8 cellular contexts compared by ENCODE assay signal in genomic region chr12:21438643-21439042, GRCh38. TPM values are rescaled to one million over a fixed set of nuclear protein-coding genes. Genes with fewer than 3 reads are reported as not detected.
DNase-seq lines count a peak whose midpoint lies in the region; ATAC-seq and TF ChIP-seq lines count a peak whose summit lies in the region.

No MANE protein-coding gene starts in this region.

- H3K4me3 ChIP-seq in SU-DHL-6 (ENCODE audit: insufficient read depth, low read length, poor library complexity, severe bottlenecking) (peak overlapping the region; percentile 76), fibroblast of villous mesenchyme (ENCODE audit: low read depth, low read length) (peak overlapping the region; percentile 89), spleen (peak overlapping the region in 7 of 8 donors; percentile 60 to 78 (median 72))

- H3K4me2 ChIP-seq in SU-DHL-6 (ENCODE audit: low read depth, low read length, poor library complexity, severe bottlenecking), result peak overlapping the region; percentile 68

- H2AFZ ChIP-seq in SU-DHL-6 (ENCODE audit: low read depth, low read length, severe bottlenecking), result peak overlapping the region; percentile 55

- no peak for TF ChIP-seq POLR2A in spleen (IDR thresholded peaks at IDR 0.05)

- TF ChIP-seq CTCF in SU-DHL-6 (IDR thresholded peaks at IDR 0.05; ENCODE audit: insufficient read depth, low read length, poor library complexity, severe bottlenecking) (no peak), fibroblast of villous mesenchyme (IDR thresholded peaks at IDR 0.05; ENCODE audit: insufficient read depth, low read depth, low read length) (no peak), spleen (IDR thresholded peaks at IDR 0.05 in 8 of 11, conservative IDR thresholded peaks at IDR 0.05 in 3 of 11) (no peak)

- intact Hi-C loops in spleen (cut with DNase I; ENCODE audit: low total_unique reads), result loop anchor here (10.0 kb wide), 1 partner anchor 56 kb away; no protein-coding TSS in a partner anchor

- DNase-seq in NCI-H748 (lab: John Stamatoyannopoulos, UW; ENCODE audit: unreplicated experiment), result peak; percentile 14
- DNase-seq in NCI-H748 treated with DMSO at 0.1 percent for 48 hours (lab: John Stamatoyannopoulos, UW), result no peak
- no peak for DNase-seq in fibroblast of villous mesenchyme (ENCODE audit: low read depth)
- DNase-seq in spleen, result no peak
- DNase-seq in T1000 (lab: John Stamatoyannopoulos, UW), result no peak

- H3K27me3 ChIP-seq in SU-DHL-6 (ENCODE audit: low read length) (no peaks in the 10 kb centered on the region), spleen (replicated peaks in 1 of 7) (no peaks in the 10 kb centered on the region)

- WGBS in spleen, 5 donors, result 87 to 93% (median 89%) methylated on average over 5 of the region's 5 CpGs

- H3K27ac ChIP-seq in SU-DHL-6 (ENCODE audit: low read depth, low read length) (peak overlapping the region; percentile 65; the same call in 1 of the 2 replicates), spleen (peak overlapping the region in 5 of 8 donors; percentile 84 to 92 (median 90))

- no peaks in the 10 kb centered on the region for H3K9me3 ChIP-seq in SU-DHL-6 (ENCODE audit: insufficient read depth, low read length)
- H3K9me3 ChIP-seq in spleen, result no peaks in the 10 kb centered on the region

- no peak for ATAC-seq in GM21526 (IDR thresholded peaks at IDR 0.05; ENCODE audit: low FRiP score, unreplicated experiment)
- ATAC-seq in GM21367 (IDR thresholded peaks at IDR 0.05; ENCODE audit: unreplicated experiment), result no peak

- peaks cover 16% of the 10 kb centered on the region for H3K79me2 ChIP-seq in SU-DHL-6 (ENCODE audit: insufficient read depth, low read length)

- peaks cover 0 to 47% (median 30%) of the 10 kb centered on the region in 6 donors for H3K4me1 ChIP-seq in spleen

- peaks cover 16% of the 10 kb centered on the region for H3F3A ChIP-seq in SU-DHL-6 (ENCODE audit: insufficient read depth)

- H3K36me3 ChIP-seq in SU-DHL-6 (ENCODE audit: low read length) (peaks cover 2% of the 10 kb centered on the region; the same call in 1 of the 2 replicates), spleen (peaks cover 0 to 37% (median 15%) of the 10 kb centered on the region in 6 donors)

- no peaks in the 10 kb centered on the region for H4K20me1 ChIP-seq in SU-DHL-6 (ENCODE audit: low read depth, low read length)

- H3K9ac ChIP-seq in SU-DHL-6 (ENCODE audit: low read length), result peak overlapping the region; percentile 77

- no peaks in the 10 kb centered on the region for H3K9me2 ChIP-seq in SU-DHL-6 (replicated peaks; ENCODE audit: insufficient read depth, low read length)

RNA-seq across cellular contexts. Expression of gene PYROXD1, which starts 1.2 kb away (rescaled TPM):
- total RNA-seq in fibroblast of villous mesenchyme (9.5 and 11.3 TPM in 2 replicates), spleen (10 to 100 TPM; 19.1 to 42.0 (median 25.3) TPM)
- polyA plus RNA-seq in spleen, result 10 to 100 TPM; 10.6 to 11.7 (median 10.7) TPM
